23 cellular contexts compared by ENCODE assay signal in genomic region chr2:55247025-55247424, GRCh38.
"Had no signal": no experiment of that assay in that cellular context is flagged by ENCODE, and none has a peak within 500 bp of the region (broad histone marks: within the 10 kb centered on the region; RNA-seq: fewer than 3 reads in every experiment).

No MANE protein-coding gene starts in this region.

- FAIRE-seq: keratinocyte, small intestine had no signal

- H3K9me3 ChIP-seq: esophagus muscularis mucosa, gastrocnemius medialis, heart right ventricle, left lung, lower lobe of right lung, stomach, thoracic aorta, transverse colon had no signal

- H3K27ac ChIP-seq: dorsolateral prefrontal cortex, epithelial cell of prostate, esophagus muscularis mucosa, gastrocnemius medialis, heart right ventricle, left lung, lower lobe of right lung, stomach, thoracic aorta, transverse colon had no signal

- H3K27me3 ChIP-seq: dorsolateral prefrontal cortex, esophagus muscularis mucosa, gastrocnemius medialis, heart right ventricle, left lung, stomach, transverse colon had no signal

- H3K4me3 ChIP-seq: dorsolateral prefrontal cortex, esophagus muscularis mucosa, gastrocnemius medialis, heart right ventricle, left lung, lower lobe of right lung, stomach, thoracic aorta, transverse colon had no signal

- H3K4me1 ChIP-seq: esophagus muscularis mucosa, gastrocnemius medialis, left lung, lower lobe of right lung, stomach, transverse colon had no signal

- DNase-seq: cortex of kidney; dorsolateral prefrontal cortex; effector memory CD4-positive, alpha-beta T cell; gastrocnemius medialis; heart right ventricle; immature natural killer cell; left lung; lower lobe of right lung; midbrain; posterior cingulate gyrus; right cardiac atrium; small intestine; stimulated activated CD4-positive, alpha-beta T cell treated with anti-CD3 and anti-CD28 coated beads, Interleukin-12 subunit alpha, Interleukin-12 subunit beta, amount 100 ng/mL, for 4 hours; stimulated activated naive CD4-positive, alpha-beta T cell; stomach; substantia nigra; transverse colon had no signal

- H3K27ac Mint-ChIP-seq: immature natural killer cell, memory B cell, nephron had no signal

- H3K27me3 Mint-ChIP-seq: memory B cell had no signal

- H3K4me3 Mint-ChIP-seq: immature natural killer cell, memory B cell, nephron had no signal

- H3K9me3 Mint-ChIP-seq: immature natural killer cell, memory B cell, nephron had no signal

- ATAC-seq: gastrocnemius medialis, heart right ventricle, left lung, lower lobe of right lung, right cardiac atrium had no signal

- H3K4me1 Mint-ChIP-seq: immature natural killer cell, memory B cell, nephron had no signal
